24 cellular contexts compared by ENCODE assay signal in genomic region chr1:78561856-78562255, GRCh38. TPM values are rescaled to one million over a fixed set of nuclear protein-coding genes. Genes with fewer than 3 reads are reported as not detected.
"Had no signal": no experiment of that assay in that cellular context is flagged by ENCODE, and none has a peak within 500 bp of the region (broad histone marks: within the 10 kb centered on the region; RNA-seq: fewer than 3 reads in every experiment).

No MANE protein-coding gene starts in this region.

- H3K36me3 Mint-ChIP-seq: activated CD8-positive, alpha-beta memory T cell treated with anti-CD3 and anti-CD28 coated beads, Interleukin-2, amount 10 ng/mL, durations not matched to agents 7 days and 5 days; activated naive CD8-positive, alpha-beta T cell treated with anti-CD3 and anti-CD28 coated beads for 36 hours had no signal

- H3K27ac Mint-ChIP-seq: activated CD4-positive, alpha-beta memory T cell treated with anti-CD3 and anti-CD28 coated beads, Interleukin-2, amount 10 ng/mL, durations not matched to agents 7 days and 5 days; activated CD8-positive, alpha-beta memory T cell treated with anti-CD3 and anti-CD28 coated beads, Interleukin-2, amount 10 ng/mL, durations not matched to agents 7 days and 5 days; activated naive CD8-positive, alpha-beta T cell treated with anti-CD3 and anti-CD28 coated beads for 36 hours; activated T-helper 17 cell treated with anti-CD3 and anti-CD28 coated beads, Interleukin-2, amount 50 U/mL, for 72 hours; endodermal cell; progenitor cell of endocrine pancreas had no signal

- FAIRE-seq: kidney, urothelium cell line had no signal

- H3K27me3 Mint-ChIP-seq: activated CD4-positive, alpha-beta memory T cell treated with anti-CD3 and anti-CD28 coated beads, Interleukin-2, amount 10 ng/mL, durations not matched to agents 7 days and 5 days; activated CD8-positive, alpha-beta memory T cell treated with anti-CD3 and anti-CD28 coated beads, Interleukin-2, amount 10 ng/mL, durations not matched to agents 7 days and 5 days; activated naive CD8-positive, alpha-beta T cell treated with anti-CD3 and anti-CD28 coated beads for 36 hours; progenitor cell of endocrine pancreas had no signal

- ATAC-seq: activated CD8-positive, alpha-beta memory T cell treated with anti-CD3 and anti-CD28 coated beads, Interleukin-2, amount 10 ng/mL, durations not matched to agents 7 days and 5 days; activated T-helper 17 cell treated with anti-CD3 and anti-CD28 coated beads, Interleukin-2, amount 50 U/mL, for 72 hours; gastrocnemius medialis; stimulated activated naive CD8-positive, alpha-beta T cell treated with anti-CD3 and anti-CD28 coated beads, Interleukin-15, Interleukin-2, amounts not matched to agents 100 U/mL and 50 U/mL, for 24 hours had no signal

- H3K27ac ChIP-seq: colonic mucosa, epithelial cell of prostate, gastrocnemius medialis, left ventricle myocardium inferior, tibial nerve had no signal

- H3K4me3 ChIP-seq: colonic mucosa, gastrocnemius medialis, left ventricle myocardium inferior, tibial nerve had no signal

- H3K4me1 Mint-ChIP-seq: activated CD4-positive, alpha-beta memory T cell treated with anti-CD3 and anti-CD28 coated beads, Interleukin-2, amount 10 ng/mL, durations not matched to agents 7 days and 5 days; activated CD8-positive, alpha-beta memory T cell treated with anti-CD3 and anti-CD28 coated beads, Interleukin-2, amount 10 ng/mL, durations not matched to agents 7 days and 5 days; activated naive CD8-positive, alpha-beta T cell treated with anti-CD3 and anti-CD28 coated beads for 36 hours; activated T-helper 17 cell treated with anti-CD3 and anti-CD28 coated beads, Interleukin-2, amount 50 U/mL, for 72 hours; central memory CD8-positive, alpha-beta T cell; endodermal cell; neural crest cell had no signal

- H3K4me3 Mint-ChIP-seq: activated CD4-positive, alpha-beta memory T cell treated with anti-CD3 and anti-CD28 coated beads, Interleukin-2, amount 10 ng/mL, durations not matched to agents 7 days and 5 days; activated CD8-positive, alpha-beta memory T cell treated with anti-CD3 and anti-CD28 coated beads, Interleukin-2, amount 10 ng/mL, durations not matched to agents 7 days and 5 days; activated naive CD8-positive, alpha-beta T cell treated with anti-CD3 and anti-CD28 coated beads for 36 hours; activated T-helper 17 cell treated with anti-CD3 and anti-CD28 coated beads, Interleukin-2, amount 50 U/mL, for 72 hours; central memory CD8-positive, alpha-beta T cell; endodermal cell; neural crest cell had no signal

- H3K9me3 ChIP-seq: colonic mucosa, gastrocnemius medialis, tibial nerve had no signal

- DNase-seq: activated CD4-positive, alpha-beta memory T cell treated with anti-CD3 and anti-CD28 coated beads, Interleukin-2, amount 10 ng/mL, durations not matched to agents 7 days and 5 days; activated CD4-positive, alpha-beta T cell treated with anti-CD3 and anti-CD28 coated beads for 48 hours; activated CD4-positive, CD25-positive, alpha-beta regulatory T cell; activated CD8-positive, alpha-beta memory T cell treated with anti-CD3 and anti-CD28 coated beads, Interleukin-2, amount 10 ng/mL, durations not matched to agents 7 days and 5 days; activated naive CD4-positive, alpha-beta T cell; activated naive CD8-positive, alpha-beta T cell treated with anti-CD3 and anti-CD28 coated beads for 36 hours; anterior cingulate cortex; colonic mucosa; endodermal cell; gastrocnemius medialis; head of caudate nucleus; kidney; left ventricle myocardium inferior; mammary epithelial cell; stimulated activated CD4-positive, alpha-beta T cell treated with anti-CD3 and anti-CD28 coated beads, Interleukin-2, amount 100 ng/mL, for 24 hours; stimulated activated naive CD8-positive, alpha-beta T cell treated with anti-CD3 and anti-CD28 coated beads, Interleukin-15, Interleukin-2, amounts not matched to agents 100 U/mL and 50 U/mL, for 24 hours; T-helper 9 cell had no signal

- H3K27me3 ChIP-seq: colonic mucosa, gastrocnemius medialis, tibial nerve had no signal

- H3K9me3 Mint-ChIP-seq: activated CD4-positive, alpha-beta memory T cell treated with anti-CD3 and anti-CD28 coated beads, Interleukin-2, amount 10 ng/mL, durations not matched to agents 7 days and 5 days; activated naive CD8-positive, alpha-beta T cell treated with anti-CD3 and anti-CD28 coated beads for 36 hours; activated T-helper 17 cell treated with anti-CD3 and anti-CD28 coated beads, Interleukin-2, amount 50 U/mL, for 72 hours; central memory CD8-positive, alpha-beta T cell; endodermal cell had no signal

- H3K4me1 ChIP-seq: colonic mucosa, gastrocnemius medialis, left ventricle myocardium inferior, tibial nerve had no signal

- H3K36me3 ChIP-seq: colonic mucosa, gastrocnemius medialis, left ventricle myocardium inferior, tibial nerve had no signal

RNA-seq across cellular contexts. Expression of gene IFI44L, which starts 58.4 kb away (rescaled TPM):
- total RNA-seq: endodermal cell, progenitor cell of endocrine pancreas had no signal
